8 cellular contexts compared by ENCODE assay signal in the genomic region with DNA sequence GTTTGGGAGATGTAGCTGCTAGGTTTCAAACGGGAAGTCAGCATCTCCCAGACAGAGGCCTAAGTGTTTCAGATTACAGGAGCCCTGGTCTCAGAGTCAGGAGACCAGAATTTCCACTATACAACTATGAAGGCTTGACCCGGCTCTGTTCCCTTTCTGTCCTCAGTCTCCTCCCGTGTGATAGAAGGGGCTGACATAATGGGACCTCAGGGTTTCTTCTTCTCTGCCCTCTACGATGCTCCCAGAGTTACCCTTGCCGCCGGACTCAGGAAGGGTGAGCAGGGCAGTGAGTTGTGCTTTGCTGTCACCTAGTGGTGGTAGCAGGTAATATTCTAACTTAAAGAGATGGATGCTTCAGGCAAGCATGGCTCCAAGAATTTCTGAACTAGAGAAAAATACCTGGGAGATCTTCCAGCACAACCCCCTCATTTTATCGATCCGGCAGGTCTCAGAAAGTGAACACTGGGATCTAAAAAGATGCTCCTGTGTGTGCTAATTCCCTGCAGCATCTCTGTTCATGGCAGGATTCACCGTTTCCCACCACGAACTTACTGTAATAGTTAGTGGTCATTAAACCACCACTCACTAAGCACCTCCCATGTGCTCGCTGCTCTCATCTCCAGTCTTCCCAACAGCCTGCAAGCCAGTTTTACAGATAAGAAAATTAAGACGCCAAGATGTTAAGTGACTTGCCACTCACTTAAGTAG.
DNase-seq lines count a peak whose midpoint lies in the region; ATAC-seq and TF ChIP-seq lines count a peak whose summit lies in the region.

No MANE protein-coding gene starts in this region.

- peaks cover 2% of the 10 kb centered on the region for H3K27me3 Mint-ChIP-seq in activated T-helper 1 cell treated with anti-CD3 and anti-CD28 coated beads, Interleukin-12 subunit alpha, Interleukin-12 subunit beta, Interleukin-2, Interleukin-4 antibody, amounts not matched to agents 30 ng/mL and 10 ng/mL and 1 ng/mL, durations not matched to agents 14 hours and 24 hours and 36 hours (ENCODE audit: insufficient read depth)

- peak overlapping the region; percentile 83 for H2AFZ ChIP-seq in osteoblast (ENCODE audit: low read length)

- peak overlapping the region; percentile 30 for H3K4me2 ChIP-seq in osteoblast (ENCODE audit: insufficient read depth, low read length)

- peaks cover 7% of the 10 kb centered on the region for H3K4me1 Mint-ChIP-seq in activated T-helper 1 cell treated with anti-CD3 and anti-CD28 coated beads, Interleukin-12 subunit alpha, Interleukin-12 subunit beta, Interleukin-2, Interleukin-4 antibody, amounts not matched to agents 30 ng/mL and 10 ng/mL and 1 ng/mL, durations not matched to agents 14 hours and 24 hours and 36 hours (ENCODE audit: low read depth)

- H3K36me3 ChIP-seq in osteoblast (ENCODE audit: insufficient read depth, low read length) (no peaks in the 10 kb centered on the region), aorta (ENCODE audit: control insufficient read depth in 1 of 2, insufficient read depth in 2 of 2, low read length in 1 of 2) (no peaks in the 10 kb centered on the region)

- intact Hi-C loops in activated T-helper 1 cell treated with anti-CD3 and anti-CD28 coated beads, Interleukin-12 subunit alpha, Interleukin-12 subunit beta, Interleukin-2, Interleukin-4 antibody, amounts not matched to agents 30 ng/mL and 10 ng/mL and 1 ng/mL, durations not matched to agents 14 hours and 24 hours and 36 hours (cut with micrococcal nuclease): loop anchor here (1.0 kb wide), 3 partner anchors 52 to 245 kb away; no protein-coding TSS in a partner anchor
- intact Hi-C loops in aorta (cut with DNase I): loop anchor here in 1 of 2 donors (2.0 kb wide), 1 partner anchor 51 kb away; no protein-coding TSS in a partner anchor

- no peak overlapping the region for H3K27ac ChIP-seq in foreskin keratinocyte
- H3K27ac ChIP-seq in osteoblast (ENCODE audit: low read depth, low read length): no peak overlapping the region
- no peak overlapping the region for H3K27ac ChIP-seq in aorta (ENCODE audit: low read depth in 1 of 2, low read length in 2 of 2)

- WGBS in aorta, 2 donors: 23 to 24% methylated on average over 12 of the region's 12 CpGs

- no peak overlapping the region for H3K4me3 Mint-ChIP-seq in activated T-helper 1 cell treated with anti-CD3 and anti-CD28 coated beads, Interleukin-12 subunit alpha, Interleukin-12 subunit beta, Interleukin-2, Interleukin-4 antibody, amounts not matched to agents 30 ng/mL and 10 ng/mL and 1 ng/mL, durations not matched to agents 14 hours and 24 hours and 36 hours

- no peaks in the 10 kb centered on the region for H3K79me2 ChIP-seq in osteoblast (ENCODE audit: insufficient read depth, low read length)

- H3K9me3 ChIP-seq in osteoblast (ENCODE audit: low read depth, low read length) (no peaks in the 10 kb centered on the region), aorta (ENCODE audit: control insufficient read depth, low read length) (no peaks in the 10 kb centered on the region)

- H3K27ac Mint-ChIP-seq in activated T-helper 1 cell treated with anti-CD3 and anti-CD28 coated beads, Interleukin-12 subunit alpha, Interleukin-12 subunit beta, Interleukin-2, Interleukin-4 antibody, amounts not matched to agents 30 ng/mL and 10 ng/mL and 1 ng/mL, durations not matched to agents 14 hours and 24 hours and 36 hours: no peak overlapping the region

- ATAC-seq in foreskin keratinocyte (peak; percentile 68), aorta (ENCODE audit: low FRiP score) (peak; percentile 87)

- H3K4me1 ChIP-seq in foreskin keratinocyte (no peaks in the 10 kb centered on the region), osteoblast (ENCODE audit: insufficient read depth, low read length) (peaks cover 8% of the 10 kb centered on the region), aorta (ENCODE audit: control insufficient read depth in 1 of 2, insufficient read depth in 2 of 2, low read length in 2 of 2) (no peaks in the 10 kb centered on the region)

- no peaks in the 10 kb centered on the region for H4K20me1 ChIP-seq in osteoblast (ENCODE audit: insufficient read depth, low read length)

- peak; percentile 93 for TF ChIP-seq CTCF in foreskin keratinocyte (conservative IDR thresholded peaks at IDR 0.05)
- TF ChIP-seq CTCF in osteoblast (IDR thresholded peaks at IDR 0.05; ENCODE audit: extremely low read depth, low read depth, low read length): peak; percentile 89

- H3K36me3 Mint-ChIP-seq in activated T-helper 1 cell treated with anti-CD3 and anti-CD28 coated beads, Interleukin-12 subunit alpha, Interleukin-12 subunit beta, Interleukin-2, Interleukin-4 antibody, amounts not matched to agents 30 ng/mL and 10 ng/mL and 1 ng/mL, durations not matched to agents 14 hours and 24 hours and 36 hours (ENCODE audit: low read depth): no peaks in the 10 kb centered on the region

- peak; percentile 63 to 70 for DNase-seq in NCI-H2081 (lab: John Stamatoyannopoulos, UW)
- no peak for DNase-seq in NCI-H2081 treated with DMSO at 0.1 percent for 48 hours (lab: John Stamatoyannopoulos, UW)
- peak; percentile 79 for DNase-seq in HT-29 (ENCODE audit: low spot score)
- DNase-seq in OCI-M1 (lab: John Stamatoyannopoulos, UW): peak; percentile 77
- DNase-seq in activated T-helper 1 cell treated with anti-CD3 and anti-CD28 coated beads, Interleukin-12 subunit alpha, Interleukin-12 subunit beta, Interleukin-2, Interleukin-4 antibody, amounts not matched to agents 30 ng/mL and 10 ng/mL and 1 ng/mL, durations not matched to agents 14 hours and 24 hours and 36 hours (ENCODE audit: low spot score): peak; percentile 26
- DNase-seq in foreskin keratinocyte: peak in 1 of 2 donors; percentile 44
- peak; percentile 87 for DNase-seq in osteoblast (ENCODE audit: insufficient read length, low spot score, missing footprints)
- DNase-seq in aorta: peak in 1 of 2 donors; percentile 76

- H3K27me3 ChIP-seq in foreskin keratinocyte: peaks cover 4% of the 10 kb centered on the region
- no peaks in the 10 kb centered on the region for H3K27me3 ChIP-seq in osteoblast (ENCODE audit: insufficient read depth, low read length)
- H3K27me3 ChIP-seq in aorta (ENCODE audit: control insufficient read depth in 1 of 2, insufficient read depth in 2 of 2, low read length in 1 of 2): no peaks in the 10 kb centered on the region

- no peak overlapping the region for H3K4me3 ChIP-seq in osteoblast (ENCODE audit: insufficient read depth, low read length)
- no peak overlapping the region for H3K4me3 ChIP-seq in aorta (ENCODE audit: low read length in 2 of 2)

- no peaks in the 10 kb centered on the region for H3K9me3 Mint-ChIP-seq in activated T-helper 1 cell treated with anti-CD3 and anti-CD28 coated beads, Interleukin-12 subunit alpha, Interleukin-12 subunit beta, Interleukin-2, Interleukin-4 antibody, amounts not matched to agents 30 ng/mL and 10 ng/mL and 1 ng/mL, durations not matched to agents 14 hours and 24 hours and 36 hours
